Comparison of ENCODE assay signal across 14 cellular contexts in genomic region chr5:132013006-132013689, GRCh38. TPM values are rescaled to one million over a fixed set of nuclear protein-coding genes. Genes with fewer than 3 reads are reported as not detected.
DNase-seq lines count a peak whose midpoint lies in the region; ATAC-seq and TF ChIP-seq lines count a peak whose summit lies in the region.
"Had no signal": no experiment of that assay in that cellular context is flagged by ENCODE, and none has a peak within 500 bp of the region (broad histone marks: within the 10 kb centered on the region; RNA-seq: fewer than 3 reads in every experiment).

No MANE protein-coding gene starts in this region.

- no peak overlapping the region for H2BK12ac ChIP-seq in mesenchymal stem cell (ENCODE audit: low read length in 2 of 2)

- H2BK5ac ChIP-seq in mesenchymal stem cell (ENCODE audit: low read depth, low read length, poor library complexity, severe bottlenecking) = no peak overlapping the region

- H3K9me3 ChIP-seq in lower lobe of right lung (no peaks in the 10 kb centered on the region), mesenchymal stem cell (ENCODE audit: control insufficient read depth, low read length) (no peaks in the 10 kb centered on the region)
- H3K9me3 ChIP-seq: body of pancreas, left lung had no signal

- no peak overlapping the region for H2AK5ac ChIP-seq in mesenchymal stem cell (ENCODE audit: low read length, severe bottlenecking)

- H3K36me3 ChIP-seq in lower lobe of right lung = no peaks in the 10 kb centered on the region
- H3K36me3 ChIP-seq in mesenchymal stem cell (ENCODE audit: control insufficient read depth in 1 of 2, insufficient read depth in 2 of 2, low read depth in 1 of 2, low read length in 2 of 2) = no peaks in the 10 kb centered on the region
- H3K36me3 ChIP-seq: left lung had no signal

- intact Hi-C loops in lower lobe of right lung (cut with DNase I) = no loop called here

- H3K18ac ChIP-seq in mesenchymal stem cell (ENCODE audit: low read depth in 1 of 2, low read length in 2 of 2) = no peak overlapping the region

- no peaks in the 10 kb centered on the region for H3K36me3 Mint-ChIP-seq in activated T-cell treated with anti-CD3 and anti-CD28 coated beads, Interleukin-2, amount 50 U/mL, for 24 hours (ENCODE audit: low read depth)
- no peaks in the 10 kb centered on the region for H3K36me3 Mint-ChIP-seq in activated T-cell treated with anti-CD3 and anti-CD28 coated beads, Interleukin-2, amount 50 U/mL, for 4 hours (ENCODE audit: insufficient read depth)

- no peak overlapping the region for H3K23ac ChIP-seq in mesenchymal stem cell (ENCODE audit: low read length in 2 of 2)

- H3K79me1 ChIP-seq in mesenchymal stem cell (replicated peaks; ENCODE audit: low read length, poor library complexity, severe bottlenecking) = no peaks in the 10 kb centered on the region

- H3K9ac ChIP-seq in mesenchymal stem cell (ENCODE audit: low read length) = no peak overlapping the region

- no peak overlapping the region for H3K4me3 ChIP-seq in lower lobe of right lung
- H3K4me3 ChIP-seq in mesenchymal stem cell (ENCODE audit: insufficient read depth in 1 of 2, low read depth in 1 of 2, low read length in 2 of 2) = no peak overlapping the region
- H3K4me3 ChIP-seq: body of pancreas, K562, left lung had no signal

- H3K27ac Mint-ChIP-seq in activated T-cell treated with anti-CD3 and anti-CD28 coated beads, Interleukin-2, amount 50 U/mL, for 24 hours = no peak overlapping the region

- ATAC-seq in activated T-cell treated with anti-CD3 and anti-CD28 coated beads, Interleukin-2, amount 50 U/mL, for 4 hours = no peak
- ATAC-seq in lower lobe of right lung = no peak
- ATAC-seq in HG02840 (IDR thresholded peaks at IDR 0.05; ENCODE audit: low FRiP score, unreplicated experiment) = no peak
- ATAC-seq in GM19467 (IDR thresholded peaks at IDR 0.05; ENCODE audit: unreplicated experiment) = no peak
- ATAC-seq: body of pancreas had no signal

- no peak overlapping the region for H3K4me2 ChIP-seq in mesenchymal stem cell (ENCODE audit: low read length, poor library complexity, severe bottlenecking)

- 93% methylated on average over 4 of the region's 5 CpGs for WGBS in mesenchymal stem cell

- no peak overlapping the region for H4K91ac ChIP-seq in mesenchymal stem cell (ENCODE audit: low read length)

- H3K4ac ChIP-seq in mesenchymal stem cell (ENCODE audit: low read depth in 1 of 2, low read length in 2 of 2) = no peak overlapping the region

- H3K4me1 ChIP-seq in lower lobe of right lung (peaks cover 5% of the 10 kb centered on the region), mesenchymal stem cell (ENCODE audit: control insufficient read depth, insufficient read depth, low read depth, low read length) (peaks cover 11% of the 10 kb centered on the region)

- no peak overlapping the region for H4K8ac ChIP-seq in mesenchymal stem cell (ENCODE audit: low read length)

- no peak overlapping the region for H2BK120ac ChIP-seq in mesenchymal stem cell (ENCODE audit: low read depth, low read length)

- no peak overlapping the region for H3K4me3 Mint-ChIP-seq in activated T-cell treated with anti-CD3 and anti-CD28 coated beads, Interleukin-2, amount 50 U/mL, for 24 hours
- no peak overlapping the region for H3K4me3 Mint-ChIP-seq in activated T-cell treated with anti-CD3 and anti-CD28 coated beads, Interleukin-2, amount 50 U/mL, for 4 hours

- H3K27ac ChIP-seq in angular gyrus (ENCODE audit: low read depth, low read length) (peak overlapping the region; percentile 49), lower lobe of right lung (no peak overlapping the region), temporal lobe (ENCODE audit: low read depth, low read length) (peak overlapping the region; percentile 70), mesenchymal stem cell (ENCODE audit: low read length, poor library complexity, severe bottlenecking) (no peak overlapping the region)
- H3K27ac ChIP-seq: body of pancreas, left lung had no signal

- H3K4me1 Mint-ChIP-seq in activated T-cell treated with anti-CD3 and anti-CD28 coated beads, Interleukin-2, amount 50 U/mL, for 24 hours (ENCODE audit: low read depth) = peaks cover 48% of the 10 kb centered on the region
- peaks cover 42% of the 10 kb centered on the region for H3K4me1 Mint-ChIP-seq in activated T-cell treated with anti-CD3 and anti-CD28 coated beads, Interleukin-2, amount 50 U/mL, for 4 hours (ENCODE audit: low read depth)

- H3K9me3 Mint-ChIP-seq in activated T-cell treated with anti-CD3 and anti-CD28 coated beads, Interleukin-2, amount 50 U/mL, for 24 hours = no peaks in the 10 kb centered on the region
- H3K9me3 Mint-ChIP-seq in activated T-cell treated with anti-CD3 and anti-CD28 coated beads, Interleukin-2, amount 50 U/mL, for 4 hours = no peaks in the 10 kb centered on the region

- peaks cover 65% of the 10 kb centered on the region for H3K27me3 Mint-ChIP-seq in activated T-cell treated with anti-CD3 and anti-CD28 coated beads, Interleukin-2, amount 50 U/mL, for 24 hours
- peaks cover 30% of the 10 kb centered on the region for H3K27me3 Mint-ChIP-seq in activated T-cell treated with anti-CD3 and anti-CD28 coated beads, Interleukin-2, amount 50 U/mL, for 4 hours (ENCODE audit: low read depth)

- H3K27me3 ChIP-seq in lower lobe of right lung (ENCODE audit: low read depth) = peaks cover 43% of the 10 kb centered on the region
- peaks cover 72 to 90% of the 10 kb centered on the region in 2 experiments for H3K27me3 ChIP-seq in mesenchymal stem cell (ENCODE audit: control insufficient read depth in 1 of 2, insufficient read depth in 1 of 2, low read length in 2 of 2)
- H3K27me3 ChIP-seq: body of pancreas had no signal

- TF ChIP-seq CTCF in lower lobe of right lung (IDR thresholded peaks at IDR 0.05) = no peak

- no peak overlapping the region for H2BK15ac ChIP-seq in mesenchymal stem cell (ENCODE audit: low read depth, poor library complexity, severe bottlenecking)

- H2AFZ ChIP-seq in mesenchymal stem cell (ENCODE audit: low read depth, low read length) = no peak overlapping the region

- H3K14ac ChIP-seq in mesenchymal stem cell (ENCODE audit: low read length in 2 of 2) = no peak overlapping the region

- DNase-seq in activated T-cell treated with anti-CD3 and anti-CD28 coated beads, Interleukin-2, amount 50 U/mL, for 24 hours = peak; percentile 31
- no peak for DNase-seq in activated T-cell treated with anti-CD3 and anti-CD28 coated beads, Interleukin-2, amount 50 U/mL, for 4 hours
- peak; percentile 33 for DNase-seq in lower lobe of right lung
- no peak for DNase-seq in mesenchymal stem cell
- DNase-seq: NCI-H146, NCI-H69 had no signal

RNA-seq across cellular contexts. Expression of gene ACSL6, which starts 1.7 kb away (rescaled TPM):
- total RNA-seq in activated T-cell treated with anti-CD3 and anti-CD28 coated beads, Interleukin-2, amount 50 U/mL, for 4 hours = 10 to 100 TPM; 25.0 to 38.0 (median 27.1) TPM
- 0.59 TPM for total RNA-seq in lower lobe of right lung
- 30.0 TPM for total RNA-seq in temporal lobe
- 0.03 TPM for polyA plus RNA-seq in mesenchymal stem cell (2013, experiment 1 of 2)
- not detected for polyA plus RNA-seq in mesenchymal stem cell (2013, experiment 2 of 2)

RNA-seq across cellular contexts. Expression of gene IL3, which starts 47.3 kb away (rescaled TPM):
- 100 to 1,000 TPM in 2 of 3 donors, 10 to 100 TPM in 1; 94.6 to 152 (median 138) TPM for total RNA-seq in activated T-cell treated with anti-CD3 and anti-CD28 coated beads, Interleukin-2, amount 50 U/mL, for 4 hours
- total RNA-seq in lower lobe of right lung (not detected), temporal lobe (not detected)
- polyA plus RNA-seq in mesenchymal stem cell (2013, experiment 1 of 2) = not detected
- polyA plus RNA-seq in mesenchymal stem cell (2013, experiment 2 of 2) = not detected
- total RNA-seq: body of pancreas, K562, left lung, urinary bladder had no signal
- polyA plus RNA-seq: K562, urinary bladder had no signal

Comparison
In these comparisons a context has a peak if more than half of its experiments do, and no peak if none do; other contexts are left out.
1. DNase-seq: peak in activated T-cell treated with anti-CD3 and anti-CD28 coated beads, Interleukin-2, amount 50 U/mL, for 24 hours (single experiment) and lower lobe of right lung (single experiment); none in activated T-cell treated with anti-CD3 and anti-CD28 coated beads, Interleukin-2, amount 50 U/mL, for 4 hours (single experiment) and mesenchymal stem cell (single experiment).
2. H3K27ac ChIP-seq: peak in angular gyrus (single experiment) and temporal lobe (single experiment); none in lower lobe of right lung (single experiment) and mesenchymal stem cell (single experiment).
3. RNA of gene ACSL6, which starts 1.7 kb away (total RNA-seq): 30.0 TPM in temporal lobe (single experiment) and 25.0 to 38.0 TPM in activated T-cell treated with anti-CD3 and anti-CD28 coated beads, Interleukin-2, amount 50 U/mL, for 4 hours; 0.59 TPM in lower lobe of right lung (single experiment); every median in the first group is over 10 times any median in the second.
4. RNA of gene IL3, which starts 47.3 kb away (total RNA-seq): 94.6 to 152 TPM in activated T-cell treated with anti-CD3 and anti-CD28 coated beads, Interleukin-2, amount 50 U/mL, for 4 hours; not detected in lower lobe of right lung (single experiment) and not detected in temporal lobe (single experiment); every median in the first group is over 10 times any median in the second.